Comparison of ENCODE assay signal across 8 cellular contexts in genomic region chr13:113493315-113493951, GRCh38. TPM values are rescaled to one million over a fixed set of nuclear protein-coding genes. Genes with fewer than 3 reads are reported as not detected.
DNase-seq lines count a peak whose midpoint lies in the region; ATAC-seq, FAIRE-seq and TF ChIP-seq lines count a peak whose summit lies in the region.

No MANE protein-coding gene starts in this region.

- no peak for TF ChIP-seq POLR2A in H1 (IDR thresholded peaks at IDR 0.05; ENCODE audit: control extremely low read depth in 1 of 2, low read depth in 2 of 2, low read length in 2 of 2)

- peak overlapping the region; percentile 18 to 69; a peak in 2 of 4 replicates for H3K4me2 ChIP-seq in H1 (ENCODE audit: insufficient read depth in 1 of 2, low read depth in 2 of 2, low read length in 2 of 2)

- H3K56ac ChIP-seq in H1 (replicated peaks; ENCODE audit: insufficient read length, low read depth, low read length), result no peak overlapping the region

- FAIRE-seq in H1 (lab: Jason Lieb, UNC), result no peak

- H2BK12ac ChIP-seq in H1 (ENCODE audit: low read depth, low read length), result no peak overlapping the region

- H4K91ac ChIP-seq in H1 (replicated peaks; ENCODE audit: insufficient read length, low read length), result no peak overlapping the region

- no peak overlapping the region for H2BK120ac ChIP-seq in H1 (replicated peaks; ENCODE audit: low read depth, low read length)

- no peak overlapping the region for H3K4ac ChIP-seq in H1 (replicated peaks; ENCODE audit: insufficient read length, low read depth, low read length)

- H3K27me3 ChIP-seq in H1 (replicated peaks in 1 of 4; ENCODE audit: control insufficient read depth in 3 of 4, extremely low read depth in 1 of 4, insufficient read depth in 3 of 4, low read length in 3 of 4), result no peaks in the 10 kb centered on the region
- H3K27me3 ChIP-seq in neutrophil, result peaks cover 8% of the 10 kb centered on the region

- no peak overlapping the region for H2BK5ac ChIP-seq in H1 (ENCODE audit: low read depth, low read length)

- no peak overlapping the region for H3K9ac ChIP-seq in H1 (replicated peaks in 1 of 4; ENCODE audit: extremely low read depth in 1 of 4, low read depth in 3 of 4, low read length in 3 of 4)

- peaks cover 3 to 16% (median 10%) of the 10 kb centered on the region in 4 experiments for H3K4me1 ChIP-seq in H1 (replicated peaks in 1 of 4; ENCODE audit: control insufficient read depth in 3 of 4, insufficient read depth in 4 of 4, low read length in 3 of 4)
- H3K4me1 ChIP-seq in neutrophil (ENCODE audit: control insufficient read depth in 1 of 2, insufficient read depth in 1 of 2, low read depth in 1 of 2, low read length in 1 of 2), result peaks cover 48% of the 10 kb centered on the region in 2 experiments

- no peak overlapping the region for H3K23ac ChIP-seq in H1 (ENCODE audit: insufficient read length)

- no peak overlapping the region for H3K27ac ChIP-seq in H1 (ENCODE audit: low read depth, low read length)
- peak overlapping the region; percentile 98 for H3K27ac ChIP-seq in neutrophil

- peak in 2 of 3 experiments; percentile 14 to 57 for DNase-seq in NCI-H1417 (lab: John Stamatoyannopoulos, UW)
- DNase-seq in NCI-H1417 treated with DMSO at 0.1 percent for 48 hours (lab: John Stamatoyannopoulos, UW), result no peak
- DNase-seq in SHP77 (lab: John Stamatoyannopoulos, UW), result peak; percentile 77 to 78
- DNase-seq in H1 (ENCODE audit: low read depth in 1 of 2, low spot score in 2 of 2), result no peak
- DNase-seq in activated effector memory CD4-positive, alpha-beta T cell treated with anti-CD3 and anti-CD28 coated beads, Interleukin-2, amount 50 U/mL, for 16 hours, result no peak

- POLR2A ChIA-PET in H1 (lab: Charles Lee; ENCODE audit: partially characterized antibody), result interaction anchor here (0.9 to 1.3 kb wide), 3 partner anchors 11 to 25 kb away, joined by 3 read pairs; no protein-coding TSS in a partner anchor

- H4K8ac ChIP-seq in H1 (ENCODE audit: extremely low read depth, insufficient read depth, low read length), result no peak overlapping the region

- no peak overlapping the region for H2BK20ac ChIP-seq in H1 (ENCODE audit: low read length)

- CTCF ChIA-PET in H1 (lab: Charles Lee; ENCODE audit: partially characterized antibody), result interaction anchor here (0.7 to 1.8 kb wide), 4 partner anchors 10 to 103 kb away, joined by 3 to 6 read pairs (median 4); no protein-coding TSS in a partner anchor

- H3K14ac ChIP-seq in H1 (ENCODE audit: insufficient read length), result no peak overlapping the region

- TF ChIP-seq CTCF in H1 (IDR thresholded peaks at IDR 0.05; ENCODE audit: control extremely low read depth in 1 of 3, insufficient read depth in 1 of 3, low read depth in 1 of 3, low read length in 3 of 3), result no peak
- no peak for TF ChIP-seq CTCF in neutrophil (IDR thresholded peaks at IDR 0.05)

- ATAC-seq in HG03095 (IDR thresholded peaks at IDR 0.05; ENCODE audit: unreplicated experiment) (peak; percentile 25), GM19452 (IDR thresholded peaks at IDR 0.05; ENCODE audit: unreplicated experiment) (no peak)

- H4K20me1 ChIP-seq in H1 (replicated peaks in 1 of 2; ENCODE audit: control insufficient read depth in 1 of 2, insufficient read depth in 2 of 2, low read length in 2 of 2), result peaks cover 0 to 10% of the 10 kb centered on the region in 2 experiments

- peaks cover 9% of the 10 kb centered on the region for H3K23me2 ChIP-seq in H1 (ENCODE audit: low read depth, low read length)

- no peaks in the 10 kb centered on the region for H3K9me3 ChIP-seq in H1 (ENCODE audit: insufficient read depth in 2 of 2, low read depth in 1 of 2, low read length in 1 of 2)
- no peaks in the 10 kb centered on the region for H3K9me3 ChIP-seq in neutrophil

- 64% methylated on average over 5 of the region's 5 CpGs; no CpG with 5 or more reads in 1 of the 2 experiments for WGBS in H1 (ENCODE audit: extremely low coverage in 1 of 2, insufficient coverage in 1 of 2, insufficient read length in 1 of 2, insufficient replicate concordance in 2 of 2, low coverage in 1 of 2, low lambda C conversion rate in 2 of 2, missing lambda C conversion rate in 1 of 2), 2 experiments

- peaks cover 16% of the 10 kb centered on the region for H3K79me1 ChIP-seq in H1 (ENCODE audit: low read depth, low read length)

- no peak overlapping the region for H2BK15ac ChIP-seq in H1 (ENCODE audit: low read length)

- H3K36me3 ChIP-seq in H1 (ENCODE audit: control insufficient read depth in 2 of 4, insufficient read depth in 4 of 4, low read length in 3 of 4) (peaks cover 6 to 31% (median 17%) of the 10 kb centered on the region in 4 experiments; a peak in 7 of 8 replicates), neutrophil (peaks cover 37% of the 10 kb centered on the region)

- no peak overlapping the region for H3K18ac ChIP-seq in H1 (ENCODE audit: extremely low read depth, low read length)

- no peak for TF ChIP-seq RAD21 in H1 (IDR thresholded peaks at IDR 0.05 in 1 of 2, conservative IDR thresholded peaks at IDR 0.05 in 1 of 2; ENCODE audit: low read depth in 2 of 2, low read length in 2 of 2)

- no peak for TF ChIP-seq EP300 in H1 (IDR thresholded peaks at IDR 0.05; ENCODE audit: borderline replicate concordance in 1 of 2, low read depth in 2 of 2, low read length in 2 of 2)

- no peak overlapping the region for H2AFZ ChIP-seq in H1 (ENCODE audit: low read length)

- H2AK5ac ChIP-seq in H1 (ENCODE audit: low read depth, low read length), result no peak overlapping the region

- H3K79me2 ChIP-seq in H1 (ENCODE audit: control insufficient read depth in 1 of 2, insufficient read depth in 2 of 2, low read length in 2 of 2), result peaks cover 8 to 60% of the 10 kb centered on the region in 2 experiments

- peak overlapping the region in 1 of 4 experiments; percentile 17; a peak in 1 of 8 replicates for H3K4me3 ChIP-seq in H1 (ENCODE audit: extremely low read depth in 1 of 4, insufficient read depth in 2 of 4, low read depth in 3 of 4, low read length in 4 of 4)
- peak overlapping the region; percentile 88 to 99 for H3K4me3 ChIP-seq in neutrophil (ENCODE audit: low read depth in 1 of 2, low read length in 1 of 2)

- H4K5ac ChIP-seq in H1 (ENCODE audit: insufficient read length, low read depth, low read length), result no peak overlapping the region

TF ChIP-seq in H1, 55 proteins besides CTCF, POLR2A, EP300 and RAD21:
- TF ChIP-seq SRF (IDR thresholded peaks at IDR 0.05; ENCODE audit: low read depth, low read length) (no peak), JUND (IDR thresholded peaks at IDR 0.05; ENCODE audit: low read length) (0 out of 2 replicates have a peak, but pooled peaks have one; percentile 29)
TF ChIP-seq in H1: peak in this region for 1.

RNA-seq across cellular contexts. Expression of gene DCUN1D2, which starts 2.9 kb away (rescaled TPM):
- 35.2 and 35.3 TPM in 2 replicates for total RNA-seq in H1 (2021; fragmentation: NEBNext Ultra II Directional; extraction: Animal tissue kit (Norgen Biotek cat#: 25700))
- polyA plus RNA-seq in H1 (2011; rRNA removed), result 19.5 and 22.6 TPM in 2 replicates
- 24.4 TPM for polyA plus RNA-seq in H1 (2011; cell fraction: cytosol; rRNA removed)
- 30.3 TPM for polyA plus RNA-seq in H1 (2011; cell fraction: nucleus; rRNA removed)
- 20.2 to 29.9 TPM (median 25.7 TPM) in 4 replicates for polyA plus RNA-seq in H1 (2012, experiment 1 of 2)
- 7.8 TPM for polyA plus RNA-seq in H1 (2012, experiment 2 of 2)
- 20.0 TPM for polyA plus RNA-seq in H1 (2013, experiment 1 of 2)
- 19.6 TPM for polyA plus RNA-seq in H1 (2013, experiment 2 of 2)
- polyA minus RNA-seq in H1 (2011; rRNA and poly(A)+ RNA removed), result 28.8 and 30.9 TPM in 2 replicates
- polyA minus RNA-seq in H1 (2011; cell fraction: cytosol; rRNA and poly(A)+ RNA removed), result 8.8 TPM
- polyA minus RNA-seq in H1 (2011; cell fraction: nucleus; rRNA and poly(A)+ RNA removed), result 25.0 TPM

RNA-seq across cellular contexts. Expression of gene ADPRHL1, which starts 40.1 kb away (rescaled TPM):
- 1.7 and 2.0 TPM in 2 replicates for total RNA-seq in H1 (2021; fragmentation: NEBNext Ultra II Directional; extraction: Animal tissue kit (Norgen Biotek cat#: 25700))
- 0.74 and 1.3 TPM in 2 replicates for polyA plus RNA-seq in H1 (2011; rRNA removed)
- 1.0 TPM for polyA plus RNA-seq in H1 (2011; cell fraction: cytosol; rRNA removed)
- polyA plus RNA-seq in H1 (2011; cell fraction: nucleus; rRNA removed), result 1.5 TPM
- polyA plus RNA-seq in H1 (2012, experiment 1 of 2), result 0.77 to 1.4 TPM (median 1.2 TPM) in 4 replicates
- 0.49 TPM for polyA plus RNA-seq in H1 (2012, experiment 2 of 2)
- polyA plus RNA-seq in H1 (2013, experiment 1 of 2), result 0.75 TPM
- polyA plus RNA-seq in H1 (2013, experiment 2 of 2), result 0.52 TPM
- 0.34 and 0.76 TPM in 2 replicates for polyA minus RNA-seq in H1 (2011; rRNA and poly(A)+ RNA removed)
- polyA minus RNA-seq in H1 (2011; cell fraction: cytosol; rRNA and poly(A)+ RNA removed), result not detected
- polyA minus RNA-seq in H1 (2011; cell fraction: nucleus; rRNA and poly(A)+ RNA removed), result 1.6 TPM

Comparison
In these comparisons a context has a peak if more than half of its experiments do, and no peak if none do; other contexts are left out.
1. DNase-seq: peak in NCI-H1417 (2 of 3) and SHP77 (2 of 2); none in NCI-H1417 treated with DMSO at 0.1 percent for 48 hours (single experiment), H1 (0 of 2) and activated effector memory CD4-positive, alpha-beta T cell treated with anti-CD3 and anti-CD28 coated beads, Interleukin-2, amount 50 U/mL, for 16 hours (single experiment).